In the genomic region with DNA sequence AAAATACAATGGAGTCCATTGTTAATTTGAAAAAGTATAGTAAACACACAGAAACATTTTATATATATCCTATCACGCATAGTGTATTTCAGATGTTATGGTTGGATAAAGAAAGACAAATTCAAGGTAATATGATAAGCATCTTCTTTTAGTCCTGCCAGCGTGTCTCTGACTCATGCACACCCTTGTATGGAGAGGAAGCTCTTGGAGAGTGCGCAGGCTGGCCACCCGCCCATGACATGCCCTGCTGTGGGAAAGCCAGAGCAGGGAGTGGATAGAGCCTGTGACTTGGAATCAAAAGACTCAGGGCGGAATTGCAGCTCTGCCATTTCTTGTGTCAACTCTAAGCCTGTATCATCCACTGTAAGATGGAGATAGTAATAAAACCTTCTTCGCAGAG, we compare ENCODE assay signal across 8 cellular contexts. TPM values are rescaled to one million over a fixed set of nuclear protein-coding genes. Genes with fewer than 3 reads are reported as not detected.
DNase-seq lines count a peak whose midpoint lies in the region; ATAC-seq and TF ChIP-seq lines count a peak whose summit lies in the region.

No MANE protein-coding gene starts in this region.

- no peaks in the 10 kb centered on the region for H3K9me3 Mint-ChIP-seq in Caco-2 (ENCODE audit: unreplicated experiment)

- POLR2A ChIA-PET in Caco-2 (lab: Charles Lee) = no interaction called here

- CTCF ChIA-PET in Caco-2 (lab: Charles Lee) = interaction anchor here (0.9 kb wide), 1 partner anchor 18 kb away, joined by 3 read pairs; no protein-coding TSS in a partner anchor

- H3K4me1 ChIP-seq in muscle layer of duodenum (ENCODE audit: control insufficient read depth in 1 of 2, insufficient read depth in 2 of 2, low read length in 2 of 2) (peaks cover 7 to 37% of the 10 kb centered on the region in 2 donors), Caco-2 (peaks cover 9% of the 10 kb centered on the region)

- BruUV-seq in Caco-2 (replicated peaks; lab: Mats Ljungman, UMichigan) = no TSS peak

- DNase-seq in AG08395 (ENCODE audit: low spot score) = peak; percentile 76
- peak; percentile 69 for DNase-seq in LoVo (ENCODE audit: low spot score)
- DNase-seq in cerebellar nuclear complex (lab: John Stamatoyannopoulos, UW) = peak; percentile 74 to 87
- DNase-seq in Caco-2 = no peak
- no peak for DNase-seq in activated naive CD4-positive, alpha-beta T cell treated with Interleukin-2 at 50 U/mL for 16 hours

- intact Hi-C loops in Caco-2 (cut with micrococcal nuclease; ENCODE audit: unreplicated experiment) = no loop called here

- H3K27ac Mint-ChIP-seq in Caco-2 (ENCODE audit: unreplicated experiment) = no peak overlapping the region

- no peak overlapping the region for H3K4me3 Mint-ChIP-seq in Caco-2 (ENCODE audit: unreplicated experiment)

- H3K9me3 ChIP-seq in muscle layer of duodenum (ENCODE audit: control insufficient read depth in 1 of 2, low read length in 2 of 2) = no peaks in the 10 kb centered on the region
- no peaks in the 10 kb centered on the region for H3K9me3 ChIP-seq in Caco-2

- H3K36me3 ChIP-seq in muscle layer of duodenum (ENCODE audit: control insufficient read depth in 1 of 2, insufficient read depth in 2 of 2, low read length in 2 of 2) (no peaks in the 10 kb centered on the region), Caco-2 (ENCODE audit: control insufficient read depth, insufficient read depth, low read length) (no peaks in the 10 kb centered on the region)

- no peaks in the 10 kb centered on the region for H3K27me3 ChIP-seq in muscle layer of duodenum (ENCODE audit: low read depth, low read length)
- no peaks in the 10 kb centered on the region for H3K27me3 ChIP-seq in Caco-2 (replicated peaks; ENCODE audit: control insufficient read depth, insufficient read depth, low read length)

- ATAC-seq in GM21529 (IDR thresholded peaks at IDR 0.05; ENCODE audit: unreplicated experiment) (no peak), HG02852 (IDR thresholded peaks at IDR 0.05; ENCODE audit: unreplicated experiment) (no peak)

- peaks cover 7% of the 10 kb centered on the region for H3K4me1 Mint-ChIP-seq in Caco-2 (ENCODE audit: low read depth, unreplicated experiment)

- H3K4me3 ChIP-seq in muscle layer of duodenum (ENCODE audit: low read depth in 1 of 2, low read length in 2 of 2) (no peak overlapping the region), Caco-2 (ENCODE audit: low read depth, low read length) (no peak overlapping the region)

- H3K27ac ChIP-seq in muscle layer of duodenum (ENCODE audit: low read length) = peak overlapping the region; percentile 43

- no peak for TF ChIP-seq CTCF in Caco-2 (IDR thresholded peaks at IDR 0.05; ENCODE audit: insufficient read depth in 1 of 2, low read depth in 1 of 2, low read length in 1 of 2, severe bottlenecking in 1 of 2, unreplicated experiment in 1 of 2)

- no peaks in the 10 kb centered on the region for H3K27me3 Mint-ChIP-seq in Caco-2 (ENCODE audit: insufficient read depth, unreplicated experiment)

- H3K36me3 Mint-ChIP-seq in Caco-2 (ENCODE audit: insufficient read depth, unreplicated experiment) = no peaks in the 10 kb centered on the region

RNA-seq across cellular contexts. Expression of a gene that starts 23.0 kb away (rescaled TPM):
- total RNA-seq in Caco-2 (2022) = 178 TPM in 2 replicates

RNA-seq across cellular contexts. Expression of a gene that starts 42.7 kb away (rescaled TPM):
- 229 and 266 TPM in 2 replicates for total RNA-seq in Caco-2 (2022)

RNA-seq across cellular contexts. Expression of a gene that starts 52.3 kb away (rescaled TPM):
- 47.7 and 47.9 TPM in 2 replicates for total RNA-seq in Caco-2 (2022)

Comparison
In these comparisons a context has a peak if more than half of its experiments do, and no peak if none do; other contexts are left out.
1. DNase-seq: peak in AG08395 (single experiment), LoVo (single experiment) and cerebellar nuclear complex (2 of 2); none in Caco-2 (0 of 2) and activated naive CD4-positive, alpha-beta T cell treated with Interleukin-2 at 50 U/mL for 16 hours (single experiment).